Comparison of ENCODE assay signal across 14 cellular contexts in genomic region chr1:110262846-110263631, GRCh38. TPM values are rescaled to one million over a fixed set of nuclear protein-coding genes. Genes with fewer than 3 reads are reported as not detected.
DNase-seq lines count a peak whose midpoint lies in the region; ATAC-seq and TF ChIP-seq lines count a peak whose summit lies in the region.
"Had no signal": no experiment of that assay in that cellular context is flagged by ENCODE, and none has a peak within 500 bp of the region (broad histone marks: within the 10 kb centered on the region; RNA-seq: fewer than 3 reads in every experiment).

No MANE protein-coding gene starts in this region.

- H3K27me3 ChIP-seq in SK-N-SH (ENCODE audit: insufficient read depth): peaks cover 7% of the 10 kb centered on the region
- no peaks in the 10 kb centered on the region for H3K27me3 ChIP-seq in SU-DHL-6 (ENCODE audit: low read length)
- H3K27me3 ChIP-seq in right lobe of liver: no peaks in the 10 kb centered on the region
- H3K27me3 ChIP-seq: vagina had no signal

- TF ChIP-seq POLR2A in right lobe of liver (IDR thresholded peaks at IDR 0.05): no peak

- H3K9me2 ChIP-seq in SK-N-SH (no peaks in the 10 kb centered on the region), SU-DHL-6 (replicated peaks; ENCODE audit: insufficient read depth, low read length) (no peaks in the 10 kb centered on the region)

- TF ChIP-seq CTCF in SK-N-SH (IDR thresholded peaks at IDR 0.05) (no peak), SU-DHL-6 (IDR thresholded peaks at IDR 0.05; ENCODE audit: insufficient read depth, low read length, poor library complexity, severe bottlenecking) (peak; percentile 31), right lobe of liver (IDR thresholded peaks at IDR 0.05) (no peak)

- 48% methylated on average over 9 of the region's 9 CpGs for WGBS in SK-N-SH (ENCODE audit: low lambda C conversion rate)
- WGBS in right lobe of liver (ENCODE audit: insufficient coverage, low coverage, low lambda C conversion rate, missing lambda C conversion rate): 58% methylated on average over 8 of the region's 9 CpGs

- H3K4me3 ChIP-seq in SK-N-SH (ENCODE audit: low read depth in 2 of 2, low read length in 1 of 2) (no peak overlapping the region), SU-DHL-6 (ENCODE audit: insufficient read depth, low read length, poor library complexity, severe bottlenecking) (no peak overlapping the region), right lobe of liver (no peak overlapping the region)
- H3K4me3 ChIP-seq: vagina had no signal

- no peak overlapping the region for H2AFZ ChIP-seq in SK-N-SH (ENCODE audit: low read depth)
- H2AFZ ChIP-seq in SU-DHL-6 (ENCODE audit: low read depth, low read length, severe bottlenecking): no peak overlapping the region
- H2AFZ ChIP-seq: parathyroid adenoma had no signal

- DNase-seq in SK-N-SH: no peak
- DNase-seq in right lobe of liver: no peak
- DNase-seq in cerebellum (ENCODE audit: low spot score): no peak
- DNase-seq in COR-L47 (lab: John Stamatoyannopoulos, UW): no peak
- no peak for DNase-seq in NCI-H1048 (lab: John Stamatoyannopoulos, UW)
- DNase-seq: activated CD4-positive, alpha-beta T cell treated with anti-CD3 and anti-CD28 coated beads, Interleukin-2, amount 50 U/mL, for 1 hour; EL; NCI-H1930; NK-92 treated with Interleukin-12 subunit alpha and Interleukin-12 subunit beta, amount 100 ng/mL, for 24 hours had no signal

- H3K27ac ChIP-seq in SK-N-SH (ENCODE audit: low read depth in 2 of 2, low read length in 1 of 2) (no peak overlapping the region), SU-DHL-6 (ENCODE audit: low read depth, low read length) (no peak overlapping the region), right lobe of liver (no peak overlapping the region)
- H3K27ac ChIP-seq: parathyroid adenoma, vagina had no signal

- TF ChIP-seq EP300 in SK-N-SH (IDR thresholded peaks at IDR 0.05; ENCODE audit: borderline replicate concordance in 1 of 2, low read depth in 1 of 2, low read length in 1 of 2): no peak

- H3K9ac ChIP-seq in SK-N-SH (no peak overlapping the region), SU-DHL-6 (ENCODE audit: low read length) (no peak overlapping the region)
- H3K9ac ChIP-seq: parathyroid adenoma had no signal

- POLR2A ChIA-PET in SK-N-SH (lab: Yijun Ruan, JAX): no interaction called here

- H3K79me2 ChIP-seq in SK-N-SH (ENCODE audit: insufficient read depth) (no peaks in the 10 kb centered on the region), SU-DHL-6 (ENCODE audit: insufficient read depth, low read length) (no peaks in the 10 kb centered on the region)
- H3K79me2 ChIP-seq: parathyroid adenoma had no signal

- H4K20me1 ChIP-seq in SK-N-SH (ENCODE audit: insufficient read depth) (no peaks in the 10 kb centered on the region), SU-DHL-6 (ENCODE audit: low read depth, low read length) (no peaks in the 10 kb centered on the region)

- peak; percentile 31 for TF ChIP-seq RAD21 in SK-N-SH (IDR thresholded peaks at IDR 0.05; ENCODE audit: low read length)

- ATAC-seq in SK-N-SH treated with all-trans-retinoic acid at 6 μM for 48 hours (no peak), GM18909 (IDR thresholded peaks at IDR 0.05; ENCODE audit: poor library complexity, unreplicated experiment) (peak; percentile 59), right lobe of liver (peak in 3 of 4 donors; percentile 15 to 52 (median 18))

- H3K4me1 ChIP-seq in SK-N-SH (ENCODE audit: control insufficient read depth in 1 of 2, insufficient read depth in 2 of 2, low read depth in 1 of 2, low read length in 1 of 2) (peaks cover 0 to 17% of the 10 kb centered on the region in 2 experiments; a peak in 2 of 4 replicates), right lobe of liver (no peaks in the 10 kb centered on the region)
- H3K4me1 ChIP-seq: parathyroid adenoma, vagina had no signal

- intact Hi-C loops in right lobe of liver (cut with DNase I): no loop called here

- H3K36me3 ChIP-seq in SK-N-SH (replicated peaks in 1 of 2; ENCODE audit: control insufficient read depth in 1 of 2, insufficient read depth in 2 of 2, low read length in 1 of 2): no peaks in the 10 kb centered on the region
- H3K36me3 ChIP-seq in SU-DHL-6 (ENCODE audit: low read length): no peaks in the 10 kb centered on the region
- H3K36me3 ChIP-seq in right lobe of liver: no peaks in the 10 kb centered on the region
- H3K36me3 ChIP-seq: vagina had no signal

- H3K4me2 ChIP-seq in SK-N-SH (no peak overlapping the region), SU-DHL-6 (ENCODE audit: low read depth, low read length, poor library complexity, severe bottlenecking) (no peak overlapping the region)

- H3F3A ChIP-seq in SK-N-SH (replicated peaks; ENCODE audit: insufficient read depth) (no peaks in the 10 kb centered on the region), SU-DHL-6 (ENCODE audit: insufficient read depth) (no peaks in the 10 kb centered on the region; the same call in 1 of the 2 replicates)

- CTCF ChIA-PET in SK-N-SH (lab: Yijun Ruan, JAX): interaction anchor here (0.6 to 1.5 kb wide), 5 partner anchors 22 to 61 kb away, joined by 3 to 6 read pairs (median 3); no protein-coding TSS in a partner anchor

- H3K9me3 ChIP-seq in SK-N-SH (no peaks in the 10 kb centered on the region), SU-DHL-6 (ENCODE audit: insufficient read depth, low read length) (no peaks in the 10 kb centered on the region), right lobe of liver (no peaks in the 10 kb centered on the region)
- H3K9me3 ChIP-seq: vagina had no signal

TF ChIP-seq in SK-N-SH, 30 proteins besides CTCF, POLR2A, EP300 and RAD21:
- TF ChIP-seq RFX5 (IDR thresholded peaks at IDR 0.05; ENCODE audit: low read length) (no peak), SMC3 (IDR thresholded peaks at IDR 0.05; ENCODE audit: low read depth, low read length) (peak; percentile 6; the same call in 1 of the 2 replicates), MXI1 (IDR thresholded peaks at IDR 0.05; ENCODE audit: low read depth, low read length) (peak; percentile 55; the same call in 1 of the 2 replicates)

TF ChIP-seq in SK-N-SH treated with all-trans-retinoic acid at 6 μM for 48 hours, 23 proteins besides CTCF, POLR2A, EP300 and RAD21 (continues in another document):
- no peak for TF ChIP-seq ZNF565 (CRISPR knock-in tag; conservative IDR thresholded peaks at IDR 0.05; ENCODE audit: low read depth)
- no peak for TF ChIP-seq ARNTL (CRISPR knock-in tag; IDR thresholded peaks at IDR 0.05; ENCODE audit: borderline replicate concordance, low read depth)
- TF ChIP-seq ZFP30 (CRISPR knock-in tag; IDR thresholded peaks at IDR 0.05): no peak
- TF ChIP-seq POU6F1 (CRISPR knock-in tag; IDR thresholded peaks at IDR 0.05; ENCODE audit: borderline replicate concordance, low read depth): no peak
- no peak for TF ChIP-seq ZC3H10 (CRISPR knock-in tag; IDR thresholded peaks at IDR 0.05)
- TF ChIP-seq ZFP3 (CRISPR knock-in tag; IDR thresholded peaks at IDR 0.05): no peak
- TF ChIP-seq CREB5 (CRISPR knock-in tag; IDR thresholded peaks at IDR 0.05; ENCODE audit: low read depth): no peak
- TF ChIP-seq ISL1 (CRISPR knock-in tag; IDR thresholded peaks at IDR 0.05): no peak
- TF ChIP-seq TOX (CRISPR knock-in tag; IDR thresholded peaks at IDR 0.05; ENCODE audit: borderline replicate concordance): no peak

RNA-seq across cellular contexts. Expression of gene KCNC4, which starts 52.9 kb away (rescaled TPM):
- polyA plus RNA-seq in SK-N-SH (2012; rRNA removed): 0.37 and 0.51 TPM in 2 replicates
- 0.21 and 0.35 TPM in 2 replicates for polyA plus RNA-seq in SK-N-SH (2012; cell fraction: cytosol; rRNA removed)
- 1.2 and 1.6 TPM in 2 replicates for polyA plus RNA-seq in SK-N-SH (2012; cell fraction: nucleus; rRNA removed)
- total RNA-seq in right lobe of liver (1 to 10 TPM in 4 of 6 experiments, under 1 TPM in 2; 0.37 to 4.4 (median 1.7) TPM), cerebellum (7.1 TPM)
